ENCODE assay signal across 26 cellular contexts in the genomic region with DNA sequence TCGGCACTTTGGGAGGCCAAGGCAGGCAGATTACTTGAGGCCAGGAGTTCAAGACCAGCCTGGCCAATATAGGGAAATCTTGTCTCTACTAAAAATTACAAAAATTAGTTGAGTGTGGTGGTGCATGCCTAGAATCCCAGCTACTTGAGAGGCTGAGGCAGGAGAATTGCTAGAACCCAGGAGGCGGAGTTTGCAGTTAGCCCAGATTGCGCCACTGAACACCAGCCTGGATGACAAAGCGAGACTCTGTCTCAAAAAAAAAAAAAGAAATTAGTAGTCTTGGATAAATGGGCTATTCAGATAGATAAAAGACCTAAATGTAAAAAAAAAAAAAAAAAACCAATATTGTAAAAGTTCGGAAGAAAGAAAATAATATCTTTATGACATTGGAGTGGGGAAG.
"Had no signal": no experiment of that assay in that cellular context is flagged by ENCODE, and none has a peak within 500 bp of the region (broad histone marks: within the 10 kb centered on the region; RNA-seq: fewer than 3 reads in every experiment).

No MANE protein-coding gene starts in this region.

- DNase-seq: effector memory CD8-positive, alpha-beta T cell; erythroblast; esophagus squamous epithelium; foreskin melanocyte; glutamatergic neuron; heart right ventricle; hippocampal formation; immature natural killer cell; left ventricle myocardium superior; lower lobe of right lung; naive thymus-derived CD8-positive, alpha-beta T cell; nephron progenitor cell; occipital lobe; ovary; posterior cingulate gyrus; psoas muscle; right cardiac atrium; sigmoid colon; stimulated activated CD4-positive, alpha-beta T cell treated with anti-CD3 and anti-CD28 coated beads, Interleukin-2, amount 100 ng/mL, for 24 hours; stimulated activated CD4-positive, alpha-beta T cell treated with anti-CD3 and anti-CD28 coated beads, Interleukin-4, amount 100 ng/mL, for 24 hours; stimulated activated naive CD4-positive, alpha-beta T cell treated with Interleukin-2 at 50 U/mL for 16 hours; stomach; thyroid gland; trophoblast cell had no signal

- H3K4me3 ChIP-seq: coronary artery, esophagus squamous epithelium, heart right ventricle, lower lobe of right lung, ovary, psoas muscle, sigmoid colon, stomach, thyroid gland had no signal

- ATAC-seq: effector memory CD8-positive, alpha-beta T cell; heart right ventricle; left ventricle myocardium superior; lower lobe of right lung; naive thymus-derived CD8-positive, alpha-beta T cell; psoas muscle; right cardiac atrium; stimulated activated effector memory CD8-positive, alpha-beta T cell treated with anti-CD3 and anti-CD28 coated beads, Interleukin-12 subunit alpha, Interleukin-12 subunit beta, amount 100 ng/mL, for 72 hours had no signal

- H3K27ac ChIP-seq: coronary artery, esophagus squamous epithelium, heart right ventricle, lower lobe of right lung, ovary, psoas muscle, sigmoid colon, stomach, thyroid gland had no signal

- H3K36me3 ChIP-seq: esophagus squamous epithelium, heart right ventricle, lower lobe of right lung, ovary, sigmoid colon, stomach, thyroid gland had no signal

- H3K4me1 ChIP-seq: esophagus squamous epithelium, heart right ventricle, lower lobe of right lung, psoas muscle, sigmoid colon, stomach, thyroid gland had no signal

- H3K27me3 ChIP-seq: esophagus squamous epithelium, ovary, sigmoid colon, stomach, thyroid gland had no signal

- H3K9me3 ChIP-seq: esophagus squamous epithelium, lower lobe of right lung, ovary, psoas muscle, sigmoid colon, stomach, thyroid gland had no signal
